ENCODE assay signal across 21 cellular contexts in genomic region chr18:39863916-39864315, GRCh38.
"Had no signal": no experiment of that assay in that cellular context is flagged by ENCODE, and none has a peak within 500 bp of the region (broad histone marks: within the 10 kb centered on the region; RNA-seq: fewer than 3 reads in every experiment).

No MANE protein-coding gene starts in this region.

- H3K4me3 ChIP-seq: esophagus muscularis mucosa, gastrocnemius medialis, left ventricle myocardium inferior, lower lobe of right lung, psoas muscle, right lobe of liver had no signal

- H3K27me3 ChIP-seq: esophagus muscularis mucosa, gastrocnemius medialis, right lobe of liver had no signal

- DNase-seq: central memory CD4-positive, alpha-beta T cell; effector CD4-positive, alpha-beta T cell; endodermal cell; gastrocnemius medialis; glutamatergic neuron; left ventricle myocardium inferior; lower lobe of right lung; mesenchymal stem cell; midbrain; occipital lobe; psoas muscle; retina; right lobe of liver; stimulated activated CD4-positive, alpha-beta T cell treated with anti-CD3 and anti-CD28 coated beads, Interleukin-4, amount 100 ng/mL, for 24 hours; trophoblast cell had no signal

- H3K27ac ChIP-seq: esophagus muscularis mucosa, gastrocnemius medialis, left ventricle myocardium inferior, lower lobe of right lung, parathyroid adenoma, psoas muscle, right lobe of liver had no signal

- H3K4me3 Mint-ChIP-seq: dendritic cell treated with granulocyte-macrophage colony-stimulating factor and Interleukin-4, amounts not matched to agents 40 ng/mL and 50 ng/mL, for 4 days; endodermal cell; nephron; stimulated activated memory B cell treated with anti-CD40 and anti-IgM and Interleukin-4, amounts not matched to agents 10 μg/mL and 1 μg/mL and 100 μg/mL, for 72 hours; stimulated activated naive CD8-positive, alpha-beta T cell treated with anti-CD3 and anti-CD28 coated beads, Interleukin-15, Interleukin-2, amounts not matched to agents 100 ng/mL and 50 ng/mL, for 24 hours had no signal

- H3K36me3 ChIP-seq: esophagus muscularis mucosa, gastrocnemius medialis, left ventricle myocardium inferior, lower lobe of right lung, right lobe of liver had no signal

- H3K36me3 Mint-ChIP-seq: stimulated activated memory B cell treated with anti-CD40 and anti-IgM and Interleukin-4, amounts not matched to agents 10 μg/mL and 1 μg/mL and 100 μg/mL, for 72 hours had no signal

- H3K9me3 Mint-ChIP-seq: endodermal cell had no signal

- H3K9me3 ChIP-seq: esophagus muscularis mucosa, gastrocnemius medialis, left ventricle myocardium inferior, lower lobe of right lung, psoas muscle, right lobe of liver had no signal

- ATAC-seq: gastrocnemius medialis; lower lobe of right lung; psoas muscle; right lobe of liver; stimulated activated memory B cell treated with anti-CD40 and anti-IgM and Interleukin-4, amounts not matched to agents 10 μg/mL and 1 μg/mL and 100 μg/mL, for 72 hours had no signal

- H3K4me1 ChIP-seq: gastrocnemius medialis, left ventricle myocardium inferior, lower lobe of right lung, parathyroid adenoma, psoas muscle, right lobe of liver had no signal

- H3K27me3 Mint-ChIP-seq: dendritic cell treated with granulocyte-macrophage colony-stimulating factor and Interleukin-4, amounts not matched to agents 40 ng/mL and 50 ng/mL, for 4 days; stimulated activated memory B cell treated with anti-CD40 and anti-IgM and Interleukin-4, amounts not matched to agents 10 μg/mL and 1 μg/mL and 100 μg/mL, for 72 hours; stimulated activated naive CD8-positive, alpha-beta T cell treated with anti-CD3 and anti-CD28 coated beads, Interleukin-15, Interleukin-2, amounts not matched to agents 100 ng/mL and 50 ng/mL, for 24 hours had no signal

- H3K27ac Mint-ChIP-seq: dendritic cell treated with granulocyte-macrophage colony-stimulating factor and Interleukin-4, amounts not matched to agents 40 ng/mL and 50 ng/mL, for 4 days; endodermal cell; nephron; stimulated activated memory B cell treated with anti-CD40 and anti-IgM and Interleukin-4, amounts not matched to agents 10 μg/mL and 1 μg/mL and 100 μg/mL, for 72 hours; stimulated activated naive CD8-positive, alpha-beta T cell treated with anti-CD3 and anti-CD28 coated beads, Interleukin-15, Interleukin-2, amounts not matched to agents 100 ng/mL and 50 ng/mL, for 24 hours had no signal

- H3K4me1 Mint-ChIP-seq: endodermal cell; stimulated activated memory B cell treated with anti-CD40 and anti-IgM and Interleukin-4, amounts not matched to agents 10 μg/mL and 1 μg/mL and 100 μg/mL, for 72 hours had no signal
